ENCODE assay signal across 1 cellular context in the genomic region with DNA sequence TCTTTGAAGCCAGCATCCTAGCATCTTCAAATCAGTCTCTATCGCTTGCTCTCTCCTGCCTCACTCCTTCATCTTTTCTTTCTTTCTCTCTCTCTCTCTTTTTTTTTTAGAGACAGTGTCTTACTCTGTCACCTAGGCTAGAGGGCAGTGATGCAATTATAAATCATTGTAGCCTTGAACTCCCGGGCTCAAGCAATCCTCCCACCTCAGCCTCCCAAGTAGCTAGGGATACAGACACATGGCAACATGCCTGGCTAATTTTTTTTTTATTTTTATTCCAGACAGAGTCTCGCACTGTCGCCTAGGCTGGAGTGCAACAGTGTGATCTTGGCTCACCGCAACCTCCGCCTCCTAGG.
TF ChIP-seq lines count a peak whose summit lies in the region.

No MANE protein-coding gene starts in this region.

TF ChIP-seq in K562, 482 proteins besides CTCF, POLR2A, EP300 and RAD21 (continued from another document):
- TF ChIP-seq, protein P1, sequence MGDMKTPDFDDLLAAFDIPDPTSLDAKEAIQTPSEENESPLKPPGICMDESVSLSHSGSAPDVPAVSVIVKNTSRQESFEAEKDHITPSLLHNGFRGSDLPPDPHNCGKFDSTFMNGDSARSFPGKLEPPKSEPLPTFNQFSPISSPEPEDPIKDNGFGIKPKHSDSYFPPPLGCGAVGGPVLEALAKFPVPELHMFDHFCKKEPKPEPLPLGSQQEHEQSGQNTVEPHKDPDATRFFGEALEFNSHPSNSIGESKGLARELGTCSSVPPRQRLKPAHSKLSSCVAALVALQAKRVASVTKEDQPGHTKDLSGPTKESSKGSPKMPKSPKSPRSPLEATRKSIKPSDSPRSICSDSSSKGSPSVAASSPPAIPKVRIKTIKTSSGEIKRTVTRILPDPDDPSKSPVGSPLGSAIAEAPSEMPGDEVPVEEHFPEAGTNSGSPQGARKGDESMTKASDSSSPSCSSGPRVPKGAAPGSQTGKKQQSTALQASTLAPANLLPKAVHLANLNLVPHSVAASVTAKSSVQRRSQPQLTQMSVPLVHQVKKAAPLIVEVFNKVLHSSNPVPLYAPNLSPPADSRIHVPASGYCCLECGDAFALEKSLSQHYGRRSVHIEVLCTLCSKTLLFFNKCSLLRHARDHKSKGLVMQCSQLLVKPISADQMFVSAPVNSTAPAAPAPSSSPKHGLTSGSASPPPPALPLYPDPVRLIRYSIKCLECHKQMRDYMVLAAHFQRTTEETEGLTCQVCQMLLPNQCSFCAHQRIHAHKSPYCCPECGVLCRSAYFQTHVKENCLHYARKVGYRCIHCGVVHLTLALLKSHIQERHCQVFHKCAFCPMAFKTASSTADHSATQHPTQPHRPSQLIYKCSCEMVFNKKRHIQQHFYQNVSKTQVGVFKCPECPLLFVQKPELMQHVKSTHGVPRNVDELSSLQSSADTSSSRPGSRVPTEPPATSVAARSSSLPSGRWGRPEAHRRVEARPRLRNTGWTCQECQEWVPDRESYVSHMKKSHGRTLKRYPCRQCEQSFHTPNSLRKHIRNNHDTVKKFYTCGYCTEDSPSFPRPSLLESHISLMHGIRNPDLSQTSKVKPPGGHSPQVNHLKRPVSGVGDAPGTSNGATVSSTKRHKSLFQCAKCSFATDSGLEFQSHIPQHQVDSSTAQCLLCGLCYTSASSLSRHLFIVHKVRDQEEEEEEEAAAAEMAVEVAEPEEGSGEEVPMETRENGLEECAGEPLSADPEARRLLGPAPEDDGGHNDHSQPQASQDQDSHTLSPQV (IDR thresholded peaks at IDR 0.05), result no peak
- TF ChIP-seq, protein P2, sequence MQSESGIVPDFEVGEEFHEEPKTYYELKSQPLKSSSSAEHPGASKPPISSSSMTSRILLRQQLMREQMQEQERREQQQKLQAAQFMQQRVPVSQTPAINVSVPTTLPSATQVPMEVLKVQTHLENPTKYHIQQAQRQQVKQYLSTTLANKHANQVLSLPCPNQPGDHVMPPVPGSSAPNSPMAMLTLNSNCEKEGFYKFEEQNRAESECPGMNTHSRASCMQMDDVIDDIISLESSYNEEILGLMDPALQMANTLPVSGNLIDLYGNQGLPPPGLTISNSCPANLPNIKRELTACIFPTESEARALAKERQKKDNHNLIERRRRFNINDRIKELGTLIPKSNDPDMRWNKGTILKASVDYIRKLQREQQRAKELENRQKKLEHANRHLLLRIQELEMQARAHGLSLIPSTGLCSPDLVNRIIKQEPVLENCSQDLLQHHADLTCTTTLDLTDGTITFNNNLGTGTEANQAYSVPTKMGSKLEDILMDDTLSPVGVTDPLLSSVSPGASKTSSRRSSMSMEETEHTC (IDR thresholded peaks at IDR 0.05), result no peak
- TF ChIP-seq, protein P3, sequence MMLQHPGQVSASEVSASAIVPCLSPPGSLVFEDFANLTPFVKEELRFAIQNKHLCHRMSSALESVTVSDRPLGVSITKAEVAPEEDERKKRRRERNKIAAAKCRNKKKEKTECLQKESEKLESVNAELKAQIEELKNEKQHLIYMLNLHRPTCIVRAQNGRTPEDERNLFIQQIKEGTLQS (IDR thresholded peaks at IDR 0.05), result 0 out of 2 replicates have a peak, but pooled peaks have one; percentile 33
- TF ChIP-seq, protein P3 (CRISPR knock-in tag; conservative IDR thresholded peaks at IDR 0.05), result no peak
- no peak for TF ChIP-seq CEBPG (CRISPR knock-in tag; IDR thresholded peaks at IDR 0.05)
- peak in 1 of 2 experiments; percentile 49; a peak in 2 of 4 replicates for TF ChIP-seq CEBPG (tag; conservative IDR thresholded peaks at IDR 0.05 in 1 of 2, IDR thresholded peaks at IDR 0.05 in 1 of 2)
